In the genomic region with DNA sequence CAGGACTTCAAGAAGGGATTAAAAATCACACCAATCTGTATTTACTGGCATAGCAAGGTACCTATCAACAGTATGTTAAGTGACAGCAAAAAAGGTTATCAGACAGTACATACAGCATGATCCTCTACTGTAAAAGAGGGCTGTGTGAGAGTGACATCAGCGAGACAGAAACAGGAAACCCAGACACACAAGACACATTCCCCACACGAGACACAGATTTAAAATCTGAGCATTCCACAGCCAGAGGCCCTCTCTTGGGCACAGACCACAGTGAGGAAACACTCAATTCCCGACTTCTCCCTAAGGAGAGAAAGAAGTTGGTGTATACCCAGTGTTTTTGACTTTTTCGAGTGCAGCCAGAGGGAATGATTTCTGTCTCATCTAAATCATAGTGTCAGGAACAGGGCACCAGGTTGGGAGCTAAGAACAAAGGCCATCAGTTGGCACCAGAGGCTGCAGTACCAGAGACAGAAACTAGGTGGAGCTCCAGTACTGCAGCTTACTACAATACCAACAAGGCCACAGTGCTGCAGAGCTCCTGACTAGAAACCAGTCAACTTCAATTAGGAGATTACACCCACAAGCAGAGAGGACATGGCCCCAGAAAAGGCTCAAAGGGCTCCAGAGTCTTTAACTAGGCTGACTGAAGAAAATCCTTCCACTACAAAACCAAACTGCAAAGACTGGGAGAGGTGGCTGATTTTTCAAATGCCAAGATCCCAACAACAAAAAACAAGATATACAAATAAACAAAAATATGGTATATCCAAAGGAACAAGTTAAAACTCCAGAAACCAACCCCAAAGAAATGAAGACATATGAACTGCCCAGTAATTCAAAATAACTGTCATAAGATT, we compare ENCODE assay signal across 8 cellular contexts. TPM values are rescaled to one million over a fixed set of nuclear protein-coding genes. Genes with fewer than 3 reads are reported as not detected.
A peak's percentile ranks its signal among the peaks of the same experiment; 100 is the strongest.
DNase-seq lines count a peak whose midpoint lies in the region; ATAC-seq and TF ChIP-seq lines count a peak whose summit lies in the region.

No MANE protein-coding gene starts in this region.

- peak; percentile 72 for ATAC-seq in GM18870 (IDR thresholded peaks at IDR 0.05; ENCODE audit: unreplicated experiment)
- peak; percentile 81 to 91 for ATAC-seq in naive thymus-derived CD8-positive, alpha-beta T cell

- peaks cover 11% of the 10 kb centered on the region for H3K9me3 ChIP-seq in KOPT-K1 (ENCODE audit: insufficient read depth, low read length, poor library complexity, severe bottlenecking)
- H3K9me3 ChIP-seq in OCI-LY7 (ENCODE audit: low read length), result no peaks in the 10 kb centered on the region

- POLR2A ChIA-PET in OCI-LY7 (lab: Charles Lee), result interaction anchor here (0.6 to 0.8 kb wide), 2 partner anchors 181 to 243 kb away, joined by 3 to 5 read pairs; no protein-coding TSS in a partner anchor
- POLR2A ChIA-PET in naive thymus-derived CD8-positive, alpha-beta T cell (lab: Charles Lee), result interaction anchor here (0.6 to 1.5 kb wide), 18 partner anchors 10 to 189 kb away, joined by 3 to 11 read pairs (median 4); a partner anchor contains a TSS

- peaks cover 29 to 69% (median 59%) of the 10 kb centered on the region in 4 donors for H3K4me1 Mint-ChIP-seq in naive thymus-derived CD8-positive, alpha-beta T cell

- H3K9me3 Mint-ChIP-seq in naive thymus-derived CD8-positive, alpha-beta T cell, result peaks cover 2 to 17% (median 10%) of the 10 kb centered on the region in 9 donors

- TF ChIP-seq POLR2A in erythroblast (IDR thresholded peaks at IDR 0.05; ENCODE audit: low read length), result no peak

- peak overlapping the region in 9 of 10 donors; percentile 25 to 81 (median 49) for H3K4me3 Mint-ChIP-seq in naive thymus-derived CD8-positive, alpha-beta T cell

- no peak overlapping the region for H2AFZ ChIP-seq in OCI-LY7 (ENCODE audit: low read length)

- DNase-seq in AG08395 (ENCODE audit: low spot score) (peak; percentile 63), OCI-LY7 (ENCODE audit: low spot score) (peak; percentile 84), erythroblast (lab: John Stamatoyannopoulos, UW) (peak; percentile 67 to 82)
- peak; percentile 87 for DNase-seq in activated CD8-positive, alpha-beta memory T cell treated with anti-CD3 and anti-CD28 coated beads, Interleukin-2, amount 50 U/mL, for 48 hours
- peak; percentile 61 to 92 (median 82) for DNase-seq in naive thymus-derived CD8-positive, alpha-beta T cell
- peak; percentile 58 to 87 (median 74) for DNase-seq in stimulated activated naive CD4-positive, alpha-beta T cell (lab: John Stamatoyannopoulos, UW)

- peak overlapping the region; percentile 85 to 99 (median 97) for H3K27ac Mint-ChIP-seq in naive thymus-derived CD8-positive, alpha-beta T cell

- no peaks in the 10 kb centered on the region for H4K20me1 ChIP-seq in OCI-LY7 (ENCODE audit: insufficient read depth, low read length)

- H3K4me1 ChIP-seq in OCI-LY7 (ENCODE audit: insufficient read depth, low read length, poor library complexity, severe bottlenecking), result peaks cover 10% of the 10 kb centered on the region

- H3K27me3 Mint-ChIP-seq in naive thymus-derived CD8-positive, alpha-beta T cell, result no peaks in the 10 kb centered on the region

- H3K36me3 Mint-ChIP-seq in naive thymus-derived CD8-positive, alpha-beta T cell, result peaks cover 22 to 93% (median 43%) of the 10 kb centered on the region in 3 donors

- H3K79me2 ChIP-seq in OCI-LY7 (ENCODE audit: insufficient read depth, low read depth, low read length), result no peaks in the 10 kb centered on the region

- peak; percentile 99 for TF ChIP-seq CTCF in OCI-LY7 (conservative IDR thresholded peaks at IDR 0.05; ENCODE audit: low read length)

- intact Hi-C loops in OCI-LY7 (cut with micrococcal nuclease; ENCODE audit: unreplicated experiment), result loop anchor here (1.0 to 5.0 kb wide), 3 partner anchors 113 to 417 kb away; no protein-coding TSS in a partner anchor

- H3K4me3 ChIP-seq in OCI-LY7 (ENCODE audit: low read depth, low read length, poor library complexity, severe bottlenecking), result no peak overlapping the region

- CTCF ChIA-PET in OCI-LY7 (lab: Charles Lee; ENCODE audit: unreplicated experiment), result interaction anchor here (0.6 to 1.2 kb wide), 3 partner anchors 8 to 347 kb away, joined by 3 to 5 read pairs (median 3); no protein-coding TSS in a partner anchor

- H3K27ac ChIP-seq in KOPT-K1 (ENCODE audit: low read depth, low read length, poor library complexity, severe bottlenecking) (peak overlapping the region; percentile 59), OCI-LY7 (ENCODE audit: low read depth, low read length, poor library complexity, severe bottlenecking) (no peak overlapping the region)

- H3K4me2 ChIP-seq in OCI-LY7 (ENCODE audit: low read length), result no peak overlapping the region

- H3K36me3 ChIP-seq in KOPT-K1 (ENCODE audit: insufficient read depth, low read length) (peaks cover 69% of the 10 kb centered on the region), OCI-LY7 (ENCODE audit: insufficient read depth, low read length) (peaks cover 5% of the 10 kb centered on the region; the same call in 1 of the 2 replicates)

- no TSS peak for BruUV-seq in OCI-LY7 (replicated peaks; lab: Mats Ljungman, UMichigan)

- no peaks in the 10 kb centered on the region for H3K9me2 ChIP-seq in OCI-LY7 (ENCODE audit: insufficient read depth, low read length)

RNA-seq across cellular contexts. Expression of a gene that starts 41.0 kb away (rescaled TPM):
- total RNA-seq in OCI-LY7 (2014; rRNA removed; shearing (Covaris generic)), result 19.2 and 24.4 TPM in 2 replicates
- 33.3 and 33.7 TPM in 2 replicates for total RNA-seq in OCI-LY7 (2022)
- 10 to 100 TPM; 41.3 to 45.1 TPM for total RNA-seq in naive thymus-derived CD8-positive, alpha-beta T cell
- polyA plus RNA-seq in naive thymus-derived CD8-positive, alpha-beta T cell, result 10 to 100 TPM; 32.1 to 41.7 (median 36.3) TPM

RNA-seq across cellular contexts. Expression of a gene that starts 41.1 kb away (rescaled TPM):
- 40.0 and 50.1 TPM in 2 replicates for total RNA-seq in OCI-LY7 (2014; rRNA removed; shearing (Covaris generic))
- total RNA-seq in OCI-LY7 (2022), result 32.8 and 33.6 TPM in 2 replicates
- total RNA-seq in naive thymus-derived CD8-positive, alpha-beta T cell, result 10 to 100 TPM; 44.9 to 48.6 TPM
- polyA plus RNA-seq in naive thymus-derived CD8-positive, alpha-beta T cell, result 10 to 100 TPM; 29.8 to 43.8 (median 42.4) TPM
